15 cellular contexts compared by ENCODE assay signal in the genomic region with DNA sequence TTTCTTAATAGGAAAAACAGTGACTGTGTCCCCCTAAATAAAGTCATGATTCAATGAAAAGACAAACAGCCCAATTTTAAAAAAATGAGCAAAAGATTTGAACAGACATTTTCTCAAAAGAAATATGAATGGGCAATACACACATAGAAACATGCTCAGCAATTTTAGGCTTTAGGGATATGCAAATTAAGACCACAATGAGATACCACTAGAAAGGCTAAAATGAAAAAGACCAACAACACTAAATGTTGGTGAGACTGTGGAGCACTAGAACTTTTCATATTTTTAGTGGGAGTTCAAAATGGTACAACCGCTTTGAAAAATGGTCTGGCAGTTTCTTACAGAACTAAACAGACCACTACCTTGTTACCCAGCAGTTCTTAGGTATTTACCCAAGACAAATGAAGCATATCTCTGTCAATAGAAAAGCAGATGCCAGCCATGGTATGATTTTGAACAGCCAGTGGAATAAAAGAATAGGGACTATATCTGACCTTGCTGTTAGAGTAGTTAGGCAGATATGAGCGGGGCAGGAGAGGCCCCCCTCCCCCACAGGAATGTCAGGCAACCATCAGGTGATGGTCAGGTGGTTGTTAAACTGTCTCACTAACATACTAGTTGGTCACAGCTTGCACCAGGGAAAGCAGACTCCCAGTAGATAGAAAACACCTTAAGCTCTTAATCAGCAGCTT.
DNase-seq lines count a peak whose midpoint lies in the region; ATAC-seq and TF ChIP-seq lines count a peak whose summit lies in the region.
"Had no signal": no experiment of that assay in that cellular context is flagged by ENCODE, and none has a peak within 500 bp of the region (broad histone marks: within the 10 kb centered on the region; RNA-seq: fewer than 3 reads in every experiment).

No MANE protein-coding gene starts in this region.

- no peak overlapping the region for H3K4me2 ChIP-seq in SK-N-SH

- TF ChIP-seq EP300 in SK-N-SH (IDR thresholded peaks at IDR 0.05; ENCODE audit: borderline replicate concordance in 1 of 2, low read depth in 1 of 2, low read length in 1 of 2) = no peak

- DNase-seq in activated T-cell treated with anti-CD3 and anti-CD28 coated beads, Interleukin-2, amount 50 U/mL, for 72 hours = no peak
- DNase-seq in activated T-cell treated with anti-CD3 and anti-CD28 coated beads for 4 hours (no peak), NCI-H2029 (lab: John Stamatoyannopoulos, UW) (peak; percentile 99), SK-N-SH (no peak), cerebellar cortex (ENCODE audit: low spot score) (no peak)
- no peak for DNase-seq in activated naive CD8-positive, alpha-beta T cell treated with anti-CD3 and anti-CD28 coated beads for 36 hours
- DNase-seq in stimulated activated naive CD8-positive, alpha-beta T cell treated with anti-CD3 and anti-CD28 coated beads, Interleukin-15, amount 100 ng/mL, for 72 hours = no peak
- DNase-seq: activated CD4-positive, alpha-beta T cell treated with anti-CD3 and anti-CD28 coated beads, Interleukin-2, amount 50 U/mL, for 1 hour; activated gamma-delta T cell; left ventricle myocardium inferior; NCI-H774; stimulated activated CD4-positive, alpha-beta T cell treated with anti-CD3 and anti-CD28 coated beads, Interleukin-12 subunit alpha, Interleukin-12 subunit beta, amount 100 ng/mL, for 4 hours had no signal

- WGBS in SK-N-SH (ENCODE audit: low lambda C conversion rate) = 65% methylated on average over 2 of the region's 2 CpGs

- POLR2A ChIA-PET in SK-N-SH (lab: Yijun Ruan, JAX) = no interaction called here

- H3K27ac Mint-ChIP-seq in activated T-cell treated with anti-CD3 and anti-CD28 coated beads, Interleukin-2, amount 50 U/mL, for 72 hours = peak overlapping the region; percentile 72
- peak overlapping the region; percentile 72 for H3K27ac Mint-ChIP-seq in activated naive CD8-positive, alpha-beta T cell treated with anti-CD3 and anti-CD28 coated beads for 36 hours
- H3K27ac Mint-ChIP-seq in stimulated activated naive CD8-positive, alpha-beta T cell treated with anti-CD3 and anti-CD28 coated beads, Interleukin-15, amount 100 ng/mL, for 72 hours = no peak overlapping the region
- H3K27ac Mint-ChIP-seq in stimulated activated memory B cell treated with anti-CD40 and anti-IgM and Interleukin-4, amounts not matched to agents 10 μg/mL and 1 μg/mL and 100 μg/mL, for 72 hours = no peak overlapping the region

- H3K36me3 ChIP-seq in SK-N-SH (replicated peaks in 1 of 2; ENCODE audit: control insufficient read depth in 1 of 2, insufficient read depth in 2 of 2, low read length in 1 of 2) = no peaks in the 10 kb centered on the region
- H3K36me3 ChIP-seq: left ventricle myocardium inferior had no signal

- H3F3A ChIP-seq in SK-N-SH (replicated peaks; ENCODE audit: insufficient read depth) = no peaks in the 10 kb centered on the region

- no peak for TF ChIP-seq CTCF in SK-N-SH (IDR thresholded peaks at IDR 0.05)

- no peaks in the 10 kb centered on the region for H3K27me3 ChIP-seq in SK-N-SH (ENCODE audit: insufficient read depth)
- H3K27me3 ChIP-seq: body of pancreas had no signal

- no peak for TF ChIP-seq RAD21 in SK-N-SH (IDR thresholded peaks at IDR 0.05; ENCODE audit: low read length)

- H3K9ac ChIP-seq in SK-N-SH = no peak overlapping the region

- H3K4me1 ChIP-seq in SK-N-SH (ENCODE audit: control insufficient read depth in 1 of 2, insufficient read depth in 2 of 2, low read depth in 1 of 2, low read length in 1 of 2) = peaks cover 0 to 12% of the 10 kb centered on the region in 2 experiments; a peak in 1 of 4 replicates

- CTCF ChIA-PET in SK-N-SH (lab: Yijun Ruan, JAX) = no interaction called here

- no peaks in the 10 kb centered on the region for H3K9me2 ChIP-seq in SK-N-SH

- H3K9me3 Mint-ChIP-seq in activated T-cell treated with anti-CD3 and anti-CD28 coated beads, Interleukin-2, amount 50 U/mL, for 72 hours = peaks cover 3 to 4% of the 10 kb centered on the region in 2 donors
- H3K9me3 Mint-ChIP-seq in activated naive CD8-positive, alpha-beta T cell treated with anti-CD3 and anti-CD28 coated beads for 36 hours = peaks cover 18% of the 10 kb centered on the region
- H3K9me3 Mint-ChIP-seq in stimulated activated naive CD8-positive, alpha-beta T cell treated with anti-CD3 and anti-CD28 coated beads, Interleukin-15, amount 100 ng/mL, for 72 hours = peaks cover 6 to 7% of the 10 kb centered on the region in 2 donors
- no peaks in the 10 kb centered on the region for H3K9me3 Mint-ChIP-seq in stimulated activated memory B cell treated with anti-CD40 and anti-IgM and Interleukin-4, amounts not matched to agents 10 μg/mL and 1 μg/mL and 100 μg/mL, for 72 hours

- peaks cover 8 to 28% of the 10 kb centered on the region in 2 donors for H3K36me3 Mint-ChIP-seq in activated T-cell treated with anti-CD3 and anti-CD28 coated beads, Interleukin-2, amount 50 U/mL, for 72 hours (ENCODE audit: insufficient read depth in 2 of 2)
- peaks cover 60% of the 10 kb centered on the region for H3K36me3 Mint-ChIP-seq in activated naive CD8-positive, alpha-beta T cell treated with anti-CD3 and anti-CD28 coated beads for 36 hours
- H3K36me3 Mint-ChIP-seq in stimulated activated memory B cell treated with anti-CD40 and anti-IgM and Interleukin-4, amounts not matched to agents 10 μg/mL and 1 μg/mL and 100 μg/mL, for 72 hours = no peaks in the 10 kb centered on the region

- H3K9me3 ChIP-seq in SK-N-SH = no peaks in the 10 kb centered on the region
- H3K9me3 ChIP-seq: body of pancreas had no signal

- H3K4me3 Mint-ChIP-seq in activated T-cell treated with anti-CD3 and anti-CD28 coated beads, Interleukin-2, amount 50 U/mL, for 72 hours = peak overlapping the region in 1 of 2 donors; percentile 58
- H3K4me3 Mint-ChIP-seq in activated naive CD8-positive, alpha-beta T cell treated with anti-CD3 and anti-CD28 coated beads for 36 hours = no peak overlapping the region
- peak overlapping the region; percentile 6 to 26 for H3K4me3 Mint-ChIP-seq in stimulated activated naive CD8-positive, alpha-beta T cell treated with anti-CD3 and anti-CD28 coated beads, Interleukin-15, amount 100 ng/mL, for 72 hours
- no peak overlapping the region for H3K4me3 Mint-ChIP-seq in stimulated activated memory B cell treated with anti-CD40 and anti-IgM and Interleukin-4, amounts not matched to agents 10 μg/mL and 1 μg/mL and 100 μg/mL, for 72 hours

- no peaks in the 10 kb centered on the region for H3K79me2 ChIP-seq in SK-N-SH (ENCODE audit: insufficient read depth)

- peaks cover 97% of the 10 kb centered on the region for H3K4me1 Mint-ChIP-seq in activated T-cell treated with anti-CD3 and anti-CD28 coated beads, Interleukin-2, amount 50 U/mL, for 72 hours (ENCODE audit: low read depth)
- peaks cover 90% of the 10 kb centered on the region for H3K4me1 Mint-ChIP-seq in activated naive CD8-positive, alpha-beta T cell treated with anti-CD3 and anti-CD28 coated beads for 36 hours
- H3K4me1 Mint-ChIP-seq in stimulated activated naive CD8-positive, alpha-beta T cell treated with anti-CD3 and anti-CD28 coated beads, Interleukin-15, amount 100 ng/mL, for 72 hours = peaks cover 100% of the 10 kb centered on the region
- H3K4me1 Mint-ChIP-seq in stimulated activated memory B cell treated with anti-CD40 and anti-IgM and Interleukin-4, amounts not matched to agents 10 μg/mL and 1 μg/mL and 100 μg/mL, for 72 hours = no peaks in the 10 kb centered on the region

- H4K20me1 ChIP-seq in SK-N-SH (ENCODE audit: insufficient read depth) = no peaks in the 10 kb centered on the region

- no peaks in the 10 kb centered on the region for H3K27me3 Mint-ChIP-seq in activated T-cell treated with anti-CD3 and anti-CD28 coated beads, Interleukin-2, amount 50 U/mL, for 72 hours (ENCODE audit: low read depth)
- H3K27me3 Mint-ChIP-seq in activated naive CD8-positive, alpha-beta T cell treated with anti-CD3 and anti-CD28 coated beads for 36 hours = no peaks in the 10 kb centered on the region
- no peaks in the 10 kb centered on the region for H3K27me3 Mint-ChIP-seq in stimulated activated naive CD8-positive, alpha-beta T cell treated with anti-CD3 and anti-CD28 coated beads, Interleukin-15, amount 100 ng/mL, for 72 hours
- peaks cover 44% of the 10 kb centered on the region for H3K27me3 Mint-ChIP-seq in stimulated activated memory B cell treated with anti-CD40 and anti-IgM and Interleukin-4, amounts not matched to agents 10 μg/mL and 1 μg/mL and 100 μg/mL, for 72 hours
- H3K27me3 Mint-ChIP-seq: progenitor cell of endocrine pancreas had no signal

- H2AFZ ChIP-seq in SK-N-SH (ENCODE audit: low read depth) = no peak overlapping the region

- H3K27ac ChIP-seq in SK-N-SH (ENCODE audit: low read depth in 2 of 2, low read length in 1 of 2) = no peak overlapping the region
- H3K27ac ChIP-seq: body of pancreas, left ventricle myocardium inferior had no signal

- ATAC-seq in activated T-cell treated with anti-CD3 and anti-CD28 coated beads, Interleukin-2, amount 50 U/mL, for 72 hours (replicated peaks in 1 of 2) = peak; percentile 25 to 55
- ATAC-seq in stimulated activated naive CD8-positive, alpha-beta T cell treated with anti-CD3 and anti-CD28 coated beads, Interleukin-15, amount 100 ng/mL, for 72 hours = peak; percentile 61
- ATAC-seq in stimulated activated memory B cell treated with anti-CD40 and anti-IgM and Interleukin-4, amounts not matched to agents 10 μg/mL and 1 μg/mL and 100 μg/mL, for 72 hours = no peak
- ATAC-seq: body of pancreas had no signal

- H3K4me3 ChIP-seq in SK-N-SH (ENCODE audit: low read depth in 2 of 2, low read length in 1 of 2) = no peak overlapping the region
- H3K4me3 ChIP-seq: body of pancreas, left ventricle myocardium inferior had no signal

TF ChIP-seq in SK-N-SH, 30 proteins besides CTCF, POLR2A, EP300 and RAD21:
- TF ChIP-seq NFIC (IDR thresholded peaks at IDR 0.05; ENCODE audit: borderline replicate concordance) (no peak), POLR2AphosphoS5 (IDR thresholded peaks at IDR 0.05; ENCODE audit: low read depth, low read length) (no peak)
- TF ChIP-seq, protein P1, sequence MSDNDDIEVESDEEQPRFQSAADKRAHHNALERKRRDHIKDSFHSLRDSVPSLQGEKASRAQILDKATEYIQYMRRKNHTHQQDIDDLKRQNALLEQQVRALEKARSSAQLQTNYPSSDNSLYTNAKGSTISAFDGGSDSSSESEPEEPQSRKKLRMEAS (IDR thresholded peaks at IDR 0.05; ENCODE audit: low read depth) = no peak

Comparison
In these comparisons a context has a peak if more than half of its experiments do, and no peak if none do; other contexts are left out.
1. H3K27ac Mint-ChIP-seq: peak in activated T-cell treated with anti-CD3 and anti-CD28 coated beads, Interleukin-2, amount 50 U/mL, for 72 hours (single experiment) and activated naive CD8-positive, alpha-beta T cell treated with anti-CD3 and anti-CD28 coated beads for 36 hours (single experiment); none in stimulated activated naive CD8-positive, alpha-beta T cell treated with anti-CD3 and anti-CD28 coated beads, Interleukin-15, amount 100 ng/mL, for 72 hours (0 of 2) and stimulated activated memory B cell treated with anti-CD40 and anti-IgM and Interleukin-4, amounts not matched to agents 10 μg/mL and 1 μg/mL and 100 μg/mL, for 72 hours (single experiment).
2. H3K4me3 Mint-ChIP-seq: peak in stimulated activated naive CD8-positive, alpha-beta T cell treated with anti-CD3 and anti-CD28 coated beads, Interleukin-15, amount 100 ng/mL, for 72 hours (2 of 2); none in activated naive CD8-positive, alpha-beta T cell treated with anti-CD3 and anti-CD28 coated beads for 36 hours (single experiment) and stimulated activated memory B cell treated with anti-CD40 and anti-IgM and Interleukin-4, amounts not matched to agents 10 μg/mL and 1 μg/mL and 100 μg/mL, for 72 hours (single experiment).